8 cellular contexts compared by ENCODE assay signal in the genomic region with DNA sequence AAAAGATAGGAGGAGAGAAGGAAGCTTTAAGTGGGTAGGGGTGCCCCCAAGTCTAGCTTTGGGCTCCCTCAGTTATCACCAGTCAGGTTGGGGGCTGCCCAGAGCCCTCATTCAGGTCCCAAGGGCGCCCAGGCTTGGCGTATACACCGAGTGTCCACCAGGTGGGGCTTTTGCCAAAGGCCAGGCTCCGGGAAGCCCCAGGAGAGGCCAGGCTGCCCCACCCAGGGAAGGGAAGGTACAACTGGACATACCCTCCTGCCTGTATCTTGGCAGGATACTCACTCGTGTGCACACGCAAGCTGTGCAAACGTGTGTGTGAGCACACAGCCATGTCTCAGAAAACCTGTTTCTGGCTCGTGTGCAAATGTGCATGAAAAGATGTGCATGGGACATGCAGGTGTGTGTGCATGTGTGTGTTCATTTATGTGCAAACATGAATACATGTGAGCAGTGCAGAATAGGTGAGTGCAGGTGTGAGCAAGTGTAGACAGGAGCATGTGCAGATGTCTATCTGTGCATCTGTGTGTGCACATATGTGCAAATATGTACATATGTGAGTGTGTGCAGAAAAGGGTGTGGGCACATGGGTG. TPM values are rescaled to one million over a fixed set of nuclear protein-coding genes. Genes with fewer than 3 reads are reported as not detected.
DNase-seq lines count a peak whose midpoint lies in the region; ATAC-seq, FAIRE-seq and TF ChIP-seq lines count a peak whose summit lies in the region.

No MANE protein-coding gene starts in this region.

- H3K27ac ChIP-seq in C4-2B (no peak overlapping the region), Peyer's patch (no peak overlapping the region), spleen (no peak overlapping the region)

- DNase-seq in H54 (ENCODE audit: insufficient read length, low spot score) (peak; percentile 84), Peyer's patch (peak; percentile 30 to 59 (median 58)), left cardiac atrium (peak; percentile 37), spleen (peak; percentile 82), globus pallidus (ENCODE audit: low spot score) (no peak)
- peak; percentile 80 for DNase-seq in activated effector memory CD4-positive, alpha-beta T cell treated with anti-CD3 and anti-CD28 coated beads, Interleukin-2, amount 50 U/mL, for 16 hours

- H3K4me1 ChIP-seq in Peyer's patch (no peaks in the 10 kb centered on the region), spleen (peaks cover 0 to 15% (median 2%) of the 10 kb centered on the region in 6 donors)

- TF ChIP-seq POLR2A in H54 (IDR thresholded peaks at IDR 0.05; ENCODE audit: low read depth, low read length) (no peak), Peyer's patch (IDR thresholded peaks at IDR 0.05) (no peak), spleen (IDR thresholded peaks at IDR 0.05) (no peak)

- 6 to 10% (median 8%) methylated on average over 8 of the region's 8 CpGs for WGBS in spleen, 5 donors

- ATAC-seq in left cardiac atrium (peak; percentile 53 to 69), HG03457 (IDR thresholded peaks at IDR 0.05; ENCODE audit: unreplicated experiment) (no peak)

- intact Hi-C loops in left cardiac atrium (cut with DNase I), result loop anchor here (2.0 to 10.0 kb wide), 3 partner anchors 271 to 288 kb away; no protein-coding TSS in a partner anchor
- intact Hi-C loops in spleen (cut with DNase I; ENCODE audit: low total_unique reads), result loop anchor here (10.0 kb wide), 1 partner anchor 151 kb away; no protein-coding TSS in a partner anchor

- no peak overlapping the region for H3K4me3 ChIP-seq in Peyer's patch
- H3K4me3 ChIP-seq in spleen, result no peak overlapping the region

- H3K9me3 ChIP-seq in Peyer's patch (no peaks in the 10 kb centered on the region), spleen (no peaks in the 10 kb centered on the region)

- TF ChIP-seq CTCF in C4-2B (conservative IDR thresholded peaks at IDR 0.05) (peak; percentile 89), Peyer's patch (IDR thresholded peaks at IDR 0.05) (peak; percentile 25 to 57 (median 50)), spleen (IDR thresholded peaks at IDR 0.05 in 8 of 11, conservative IDR thresholded peaks at IDR 0.05 in 3 of 11) (peak; percentile 38 to 87 (median 69))

- H3K27me3 ChIP-seq in Peyer's patch, result no peaks in the 10 kb centered on the region
- H3K27me3 ChIP-seq in spleen (replicated peaks in 1 of 7), result peaks cover 0 to 93% (median 0%) of the 10 kb centered on the region in 7 donors

- H3K36me3 ChIP-seq in Peyer's patch (no peaks in the 10 kb centered on the region), spleen (no peaks in the 10 kb centered on the region)

- FAIRE-seq in H54 (lab: Jason Lieb, UNC), result no peak

RNA-seq across cellular contexts. Expression of gene CUX2, which starts 9.7 kb away (rescaled TPM):
- total RNA-seq in Peyer's patch (under 1 TPM in 1 of 4 donors, not detected in 3; 0.28 TPM), left cardiac atrium (under 1 TPM in 1 of 2 donors, not detected in 1; 0.12 TPM), spleen (under 1 TPM in 5 of 7 donors, not detected in 2; 0.06 to 0.44 (median 0.09) TPM)
- under 1 TPM; under 0.01 to 0.07 (median 0.05) TPM for polyA plus RNA-seq in spleen
